Comparison of ENCODE assay signal across 9 cellular contexts in the genomic region with DNA sequence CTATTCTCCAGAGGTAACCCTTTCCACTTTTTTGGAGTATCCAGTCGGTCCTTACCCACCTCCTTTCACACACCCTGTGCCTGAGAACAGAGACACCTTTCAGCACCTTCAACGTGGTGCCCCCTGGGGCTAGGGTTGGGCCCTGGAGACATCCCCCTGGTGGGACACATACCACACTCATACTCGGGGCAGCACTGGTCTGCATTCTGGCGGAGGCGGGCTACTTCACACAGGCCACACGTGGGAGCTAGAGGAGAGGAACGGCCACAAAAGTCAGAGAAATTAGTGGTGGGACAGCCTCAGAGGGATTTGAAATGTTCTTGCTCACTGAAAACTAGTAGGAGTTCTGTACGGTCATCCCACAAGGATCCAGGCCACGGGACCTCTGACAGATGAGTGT. TPM values are rescaled to one million over a fixed set of nuclear protein-coding genes. Genes with fewer than 3 reads are reported as not detected.
"Had no signal": no experiment of that assay in that cellular context is flagged by ENCODE, and none has a peak within 500 bp of the region (broad histone marks: within the 10 kb centered on the region; RNA-seq: fewer than 3 reads in every experiment).

No MANE protein-coding gene starts in this region.

- H3K4me2 ChIP-seq: KMS-11 had no signal

- FAIRE-seq: H54 had no signal

- H3K4me3 ChIP-seq: GM23248 had no signal

- DNase-seq: GM23248, GOT3, H9, HCEC 1CT, KBM-7 had no signal

- H2AFZ ChIP-seq: GM23248 had no signal

- H3K27ac ChIP-seq: GM23248, HL-60, KMS-11 had no signal

- H3K9ac ChIP-seq: GM23248, KMS-11 had no signal

RNA-seq across cellular contexts. Expression of gene ANO2, which starts 39.8 kb away (rescaled TPM):
- total RNA-seq: GM23248 had no signal
- polyA plus RNA-seq: GM23248, IgD-negative memory B cell had no signal
